In genomic region chr6:89792881-89793280, GRCh38 we compare ENCODE assay signal across 8 cellular contexts. TPM values are rescaled to one million over a fixed set of nuclear protein-coding genes. Genes with fewer than 3 reads are reported as not detected.
DNase-seq lines count a peak whose midpoint lies in the region; ATAC-seq and TF ChIP-seq lines count a peak whose summit lies in the region.

No MANE protein-coding gene starts in this region.

- no peaks in the 10 kb centered on the region for H3K27me3 ChIP-seq in kidney epithelial cell (ENCODE audit: control insufficient read depth, insufficient read depth, low read length)
- no peaks in the 10 kb centered on the region for H3K27me3 ChIP-seq in effector memory CD4-positive, alpha-beta T cell (replicated peaks; ENCODE audit: control insufficient read depth, insufficient read depth, low read length, poor library complexity, severe bottlenecking)
- H3K27me3 ChIP-seq in CD4-positive, alpha-beta T cell (ENCODE audit: control insufficient read depth, insufficient read depth, low read length) = no peaks in the 10 kb centered on the region

- peaks cover 28% of the 10 kb centered on the region for H3K4me1 Mint-ChIP-seq in activated naive CD8-positive, alpha-beta T cell (ENCODE audit: low read depth)
- H3K4me1 Mint-ChIP-seq in CD4-positive, alpha-beta T cell (ENCODE audit: low read depth) = peaks cover 27% of the 10 kb centered on the region

- in situ Hi-C loops in ACHN (cut with HindIII; ENCODE audit: low pct_ligation_motif_present, low pct_unique_long_range_greater_than_20kb, low sequenced_read_pairs) = no loop called here
- in situ Hi-C loops in G401 (cut with HindIII; ENCODE audit: low sequenced_read_pairs) = no loop called here

- peak; percentile 51 for DNase-seq in ACHN
- peak; percentile 22 for DNase-seq in G401 (ENCODE audit: low spot score)
- peak; percentile 34 for DNase-seq in HCEC 1CT
- DNase-seq in NCI-H2107 treated with DMSO at 0.1 percent for 48 hours (lab: John Stamatoyannopoulos, UW; ENCODE audit: unreplicated experiment) = peak; percentile 31
- DNase-seq in kidney epithelial cell (ENCODE audit: low read depth) = no peak
- no peak for DNase-seq in effector memory CD4-positive, alpha-beta T cell
- DNase-seq in CD4-positive, alpha-beta T cell = no peak

- H3K36me3 Mint-ChIP-seq in activated naive CD8-positive, alpha-beta T cell = peaks cover 31% of the 10 kb centered on the region
- H3K36me3 Mint-ChIP-seq in CD4-positive, alpha-beta T cell (ENCODE audit: low read depth) = peaks cover 63% of the 10 kb centered on the region

- no peak overlapping the region for H3K4me3 ChIP-seq in kidney epithelial cell (ENCODE audit: low read depth, low read length)
- no peak overlapping the region for H3K4me3 ChIP-seq in effector memory CD4-positive, alpha-beta T cell (ENCODE audit: insufficient read depth, low read depth, low read length, poor library complexity, severe bottlenecking)

- ATAC-seq in CD4-positive, alpha-beta T cell (ENCODE audit: poor library complexity) = no peak

- no peak overlapping the region for H3K27ac ChIP-seq in effector memory CD4-positive, alpha-beta T cell (ENCODE audit: insufficient read depth, low read length, poor library complexity, severe bottlenecking)
- no peak overlapping the region for H3K27ac ChIP-seq in CD4-positive, alpha-beta T cell (ENCODE audit: low read depth, low read length)

- TF ChIP-seq CTCF in kidney epithelial cell (IDR thresholded peaks at IDR 0.05; ENCODE audit: insufficient read depth, low read length, poor library complexity, severe bottlenecking) = peak; percentile 56
- no peak for TF ChIP-seq CTCF in CD4-positive, alpha-beta T cell (IDR thresholded peaks at IDR 0.05)

- POLR2A ChIA-PET in CD4-positive, alpha-beta T cell (lab: Charles Lee) = interaction anchor here (0.8 kb wide), 1 partner anchor 15 kb away, joined by 3 read pairs; no protein-coding TSS in a partner anchor

- H3K9me3 ChIP-seq in effector memory CD4-positive, alpha-beta T cell (ENCODE audit: control insufficient read depth, low read length) = no peaks in the 10 kb centered on the region
- H3K9me3 ChIP-seq in CD4-positive, alpha-beta T cell (ENCODE audit: control insufficient read depth, low read length) = no peaks in the 10 kb centered on the region

- intact Hi-C loops in CD4-positive, alpha-beta T cell (cut with DNase I, micrococcal nuclease) = no loop called here

- no peaks in the 10 kb centered on the region for H3K36me3 ChIP-seq in kidney epithelial cell (ENCODE audit: control insufficient read depth, insufficient read depth, low read length)
- H3K36me3 ChIP-seq in effector memory CD4-positive, alpha-beta T cell (ENCODE audit: control insufficient read depth, insufficient read depth, low read length) = peaks cover 29% of the 10 kb centered on the region

- CTCF ChIA-PET in CD4-positive, alpha-beta T cell (lab: Charles Lee) = interaction anchor here (1.5 kb wide), 1 partner anchor 27 kb away, joined by 3 read pairs; the partner anchor contains the start of gene MDN1

- H3K27ac Mint-ChIP-seq in activated naive CD8-positive, alpha-beta T cell = peak overlapping the region; percentile 61
- H3K27ac Mint-ChIP-seq in CD4-positive, alpha-beta T cell = no peak overlapping the region

- H3K27me3 Mint-ChIP-seq in activated naive CD8-positive, alpha-beta T cell = no peaks in the 10 kb centered on the region
- no peaks in the 10 kb centered on the region for H3K27me3 Mint-ChIP-seq in CD4-positive, alpha-beta T cell

- H3K4me1 ChIP-seq in effector memory CD4-positive, alpha-beta T cell (ENCODE audit: control insufficient read depth, insufficient read depth, low read length, poor library complexity, severe bottlenecking) = peaks cover 12% of the 10 kb centered on the region

- no peaks in the 10 kb centered on the region for H3K9me3 Mint-ChIP-seq in activated naive CD8-positive, alpha-beta T cell (ENCODE audit: low read depth)
- H3K9me3 Mint-ChIP-seq in CD4-positive, alpha-beta T cell = no peaks in the 10 kb centered on the region

- peak overlapping the region; percentile 68 for H3K4me3 Mint-ChIP-seq in activated naive CD8-positive, alpha-beta T cell
- no peak overlapping the region for H3K4me3 Mint-ChIP-seq in CD4-positive, alpha-beta T cell

RNA-seq across cellular contexts. Expression of gene MDN1, which starts 26.7 kb away (rescaled TPM):
- 12.4 and 12.7 TPM in 2 replicates for total RNA-seq in G401 (2014; rRNA removed; shearing (Covaris generic))
- 19.6 and 28.6 TPM in 2 replicates for total RNA-seq in kidney epithelial cell
- total RNA-seq in CD4-positive, alpha-beta T cell = 10 to 100 TPM; 40.3 to 40.4 TPM

RNA-seq across cellular contexts. Expression of gene CASP8AP2, which starts 36.8 kb away (rescaled TPM):
- 9.9 and 19.2 TPM in 2 replicates for total RNA-seq in G401 (2014; rRNA removed; shearing (Covaris generic))
- total RNA-seq in kidney epithelial cell = 9.5 and 9.7 TPM in 2 replicates
- 10 to 100 TPM; 17.3 to 20.0 TPM for total RNA-seq in CD4-positive, alpha-beta T cell

Comparison
In these comparisons a context has a peak if more than half of its experiments do, and no peak if none do; other contexts are left out.
1. DNase-seq: peak in ACHN (single experiment), G401 (single experiment), HCEC 1CT (single experiment) and NCI-H2107 treated with DMSO at 0.1 percent for 48 hours (single experiment); none in kidney epithelial cell (single experiment), effector memory CD4-positive, alpha-beta T cell (0 of 3) and CD4-positive, alpha-beta T cell (0 of 10).